ENCODE assay signal across 17 cellular contexts in the genomic region with DNA sequence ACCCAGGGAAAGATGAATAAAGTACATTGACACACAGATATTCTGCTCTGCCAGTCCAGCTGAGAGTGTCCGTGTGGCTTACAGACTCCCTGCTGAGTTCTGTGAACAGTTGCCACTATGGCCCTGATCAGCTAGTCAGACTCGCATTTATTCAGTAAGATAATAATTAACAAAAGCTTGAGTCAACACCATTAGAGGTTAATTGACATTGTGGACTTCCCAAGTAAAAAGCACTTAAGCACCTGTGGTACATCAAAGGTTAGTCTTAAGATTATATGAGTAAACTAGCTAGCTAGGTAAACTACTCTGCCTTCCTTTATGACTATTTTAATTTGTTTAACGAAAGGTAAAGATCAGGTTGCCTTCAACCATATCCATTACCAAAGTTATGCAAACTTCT.
"Had no signal": no experiment of that assay in that cellular context is flagged by ENCODE, and none has a peak within 500 bp of the region (broad histone marks: within the 10 kb centered on the region; RNA-seq: fewer than 3 reads in every experiment).

No MANE protein-coding gene starts in this region.

- ATAC-seq: activated CD4-positive, CD25-positive, alpha-beta regulatory T cell treated with anti-CD3 and anti-CD28 coated beads, Interleukin-2, amount 50 U/mL, for 24 hours; activated CD8-positive, alpha-beta T cell treated with anti-CD3 and anti-CD28 coated beads for 36 hours; activated naive CD4-positive, alpha-beta T cell treated with anti-CD3 and anti-CD28 coated beads, Interleukin-2, amount 50 U/mL, for 72 hours; gastroesophageal sphincter; pancreas; right cardiac atrium; stimulated activated naive CD8-positive, alpha-beta T cell treated with anti-CD3 and anti-CD28 coated beads, Interleukin-15, amount 100 ng/mL, for 72 hours had no signal

- H3K27ac ChIP-seq: epithelial cell of prostate, gastroesophageal sphincter, pancreas, uterus had no signal

- DNase-seq: activated CD4-positive, alpha-beta T cell treated with anti-CD3 and anti-CD28 coated beads, Interleukin-2, amount 10 ng/mL, durations not matched to agents 24 days and 14 days; activated CD8-positive, alpha-beta T cell treated with anti-CD3 and anti-CD28 coated beads for 36 hours; activated T-cell treated with anti-CD3 and anti-CD28 coated beads, Interleukin-2, amount 50 U/mL, for 1 hour; aorta; head of caudate nucleus; hypothalamus; midbrain; pancreas; right cardiac atrium; stimulated activated CD4-positive, alpha-beta T cell treated with anti-CD3 and anti-CD28 coated beads, Interleukin-12 subunit alpha, Interleukin-12 subunit beta, amount 100 ng/mL, for 4 hours; stimulated activated naive CD8-positive, alpha-beta T cell treated with anti-CD3 and anti-CD28 coated beads, Interleukin-15, amount 100 ng/mL, for 72 hours; trophoblast cell; uterus had no signal
